Comparison of ENCODE assay signal across 18 cellular contexts in the genomic region with DNA sequence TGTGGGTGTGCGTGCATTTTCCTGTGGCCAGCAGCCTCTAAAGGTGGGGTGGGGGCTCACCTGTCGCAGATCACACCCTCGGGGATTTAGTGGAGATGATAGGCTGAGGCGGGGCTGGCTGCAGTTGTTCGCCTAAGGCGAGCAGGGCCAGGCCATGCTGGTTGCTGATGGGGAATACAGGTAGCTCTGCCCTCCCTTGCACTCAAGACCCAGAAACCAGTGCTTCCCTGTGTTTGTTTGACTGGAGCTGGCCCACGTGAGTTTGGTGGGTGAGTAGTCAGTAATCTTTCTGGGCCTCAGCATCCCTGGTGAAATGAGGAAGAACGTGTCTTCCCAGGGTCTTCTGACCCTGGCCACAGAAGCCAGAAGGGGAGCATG. TPM values are rescaled to one million over a fixed set of nuclear protein-coding genes. Genes with fewer than 3 reads are reported as not detected.
DNase-seq lines count a peak whose midpoint lies in the region; ATAC-seq and TF ChIP-seq lines count a peak whose summit lies in the region.
"Had no signal": no experiment of that assay in that cellular context is flagged by ENCODE, and none has a peak within 500 bp of the region (broad histone marks: within the 10 kb centered on the region; RNA-seq: fewer than 3 reads in every experiment).

No MANE protein-coding gene starts in this region.

- no peaks in the 10 kb centered on the region for H3K27me3 Mint-ChIP-seq in central memory CD8-positive, alpha-beta T cell
- peaks cover under 1% of the 10 kb centered on the region for H3K27me3 Mint-ChIP-seq in nephron progenitor cell (ENCODE audit: low read depth, poor library complexity)
- H3K27me3 Mint-ChIP-seq: CD4-positive, alpha-beta T cell had no signal

- ATAC-seq in Right ventricle myocardium superior (ENCODE audit: poor library complexity) (peak; percentile 7), left cardiac atrium (no peak), body of pancreas (no peak)
- no peak for ATAC-seq in central memory CD8-positive, alpha-beta T cell (replicated peaks; ENCODE audit: extremely low read depth, poor library complexity, severe bottlenecking)

- H3K9me3 ChIP-seq in PC-9 (ENCODE audit: insufficient read depth, low read depth) (no peaks in the 10 kb centered on the region), body of pancreas (no peaks in the 10 kb centered on the region)
- H3K9me3 ChIP-seq: BE2C, Caco-2 had no signal

- no peaks in the 10 kb centered on the region for H3K79me2 ChIP-seq in PC-9 (ENCODE audit: low read depth)

- no peak for TF ChIP-seq POLR2A in body of pancreas (IDR thresholded peaks at IDR 0.05)

- intact Hi-C loops in Right ventricle myocardium superior (cut with DNase I) (no loop called here), left cardiac atrium (cut with DNase I) (no loop called here), PC-9 (cut with micrococcal nuclease; ENCODE audit: unreplicated experiment) (no loop called here), body of pancreas (cut with DNase I) (no loop called here)

- H3K36me3 Mint-ChIP-seq in central memory CD8-positive, alpha-beta T cell (ENCODE audit: insufficient read depth) = peaks cover 40% of the 10 kb centered on the region
- peaks cover 38% of the 10 kb centered on the region for H3K36me3 Mint-ChIP-seq in nephron progenitor cell (ENCODE audit: low read depth)

- H3K9me2 ChIP-seq in PC-9 (ENCODE audit: insufficient read depth) = no peaks in the 10 kb centered on the region

- H3K4me3 ChIP-seq in PC-9 (no peak overlapping the region), body of pancreas (no peak overlapping the region)
- H3K4me3 ChIP-seq: GM23248 had no signal

- CTCF ChIA-PET in PC-9 (lab: Charles Lee) = no interaction called here

- DNase-seq in Right ventricle myocardium superior (no peak), left cardiac atrium (no peak), nephron progenitor cell (no peak), PC-9 (no peak), body of pancreas (no peak), GDM1 (lab: John Stamatoyannopoulos, UW) (no peak)
- DNase-seq in central memory CD8-positive, alpha-beta T cell (ENCODE audit: low spot score in 2 of 2) = no peak
- DNase-seq: BE2C; Caco-2; CD4-positive, alpha-beta T cell; GM23248; NCI-H1694 treated with DMSO at 0.1 percent for 48 hours; NCI-H2107; NCI-H2227 treated with DMSO at 0.1 percent for 48 hours; NCI-H510A treated with DMSO at 0.1 percent for 48 hours; NCI-H82; OCI-M1; SIG-M5 had no signal

- WGBS in body of pancreas, 2 donors = 91 to 93% methylated on average over 8 of the region's 8 CpGs

- H3K36me3 ChIP-seq in PC-9 (ENCODE audit: low read depth) (peaks cover 10% of the 10 kb centered on the region), body of pancreas (replicated peaks in 1 of 2; ENCODE audit: insufficient read depth in 1 of 2, low read depth in 2 of 2) (peaks cover 6 to 19% of the 10 kb centered on the region in 2 donors)

- H3K27ac ChIP-seq in PC-9 (no peak overlapping the region), body of pancreas (no peak overlapping the region)
- H3K27ac ChIP-seq: GM23248 had no signal

- peak overlapping the region; percentile 78 for H3K27ac Mint-ChIP-seq in central memory CD8-positive, alpha-beta T cell (ENCODE audit: low read depth)
- H3K27ac Mint-ChIP-seq in nephron progenitor cell = peak overlapping the region; percentile 51

- no peak overlapping the region for H3K4me3 Mint-ChIP-seq in central memory CD8-positive, alpha-beta T cell
- H3K4me3 Mint-ChIP-seq in nephron progenitor cell = no peak overlapping the region
- H3K4me3 Mint-ChIP-seq: CD4-positive, alpha-beta T cell had no signal

- H3K4me1 Mint-ChIP-seq in central memory CD8-positive, alpha-beta T cell = peaks cover 23% of the 10 kb centered on the region
- H3K4me1 Mint-ChIP-seq in nephron progenitor cell = no peaks in the 10 kb centered on the region

- peaks cover 23% of the 10 kb centered on the region; the same call in 1 of the 2 replicates for H4K20me1 ChIP-seq in PC-9 (ENCODE audit: insufficient read depth)

- POLR2A ChIA-PET in PC-9 (lab: Charles Lee; ENCODE audit: unreplicated experiment) = no interaction called here

- no peaks in the 10 kb centered on the region for H3K9me3 Mint-ChIP-seq in central memory CD8-positive, alpha-beta T cell
- H3K9me3 Mint-ChIP-seq in nephron progenitor cell = no peaks in the 10 kb centered on the region
- H3K9me3 Mint-ChIP-seq: CD4-positive, alpha-beta T cell had no signal

- H3K27me3 ChIP-seq in PC-9 (ENCODE audit: insufficient read depth, low read depth) = no peaks in the 10 kb centered on the region
- H3K27me3 ChIP-seq in body of pancreas = no peaks in the 10 kb centered on the region
- H3K27me3 ChIP-seq: BE2C had no signal

- TF ChIP-seq CTCF in nephron progenitor cell (IDR thresholded peaks at IDR 0.05) (no peak), PC-9 (conservative IDR thresholded peaks at IDR 0.05) (no peak), body of pancreas (IDR thresholded peaks at IDR 0.05) (no peak)

- H3F3A ChIP-seq in PC-9 (ENCODE audit: insufficient read depth, low read depth) = 0 out of 2 replicates have a peak, but pooled peaks cover 4% of the 10 kb centered on the region

- no peak overlapping the region for H3K4me2 ChIP-seq in PC-9

- H3K4me1 ChIP-seq in PC-9 (replicated peaks; ENCODE audit: insufficient read depth) (no peaks in the 10 kb centered on the region), body of pancreas (peaks cover 5% of the 10 kb centered on the region)
- H3K4me1 ChIP-seq: BE2C, Caco-2 had no signal

- H2AFZ ChIP-seq in PC-9 = no peak overlapping the region
- H2AFZ ChIP-seq: GM23248 had no signal

- no TSS peak for BruUV-seq in PC-9 (replicated peaks; lab: Mats Ljungman, UMichigan)

RNA-seq across cellular contexts. Expression of gene FAM168B, which starts 46.0 kb away (rescaled TPM):
- total RNA-seq in Right ventricle myocardium superior (83.6 TPM), left cardiac atrium (10 to 100 TPM; 78.7 to 94.7 TPM), PC-9 (2021) (66.6 and 79.6 TPM in 2 replicates), body of pancreas (10 to 100 TPM; 39.7 to 56.7 TPM)

RNA-seq across cellular contexts. Expression of gene PLEKHB2, which starts 57.9 kb away (rescaled TPM):
- total RNA-seq in Right ventricle myocardium superior = 31.0 TPM
- 10 to 100 TPM; 30.9 to 38.2 TPM for total RNA-seq in left cardiac atrium
- 43.7 and 46.2 TPM in 2 replicates for total RNA-seq in PC-9 (2021)
- 10 to 100 TPM; 22.4 to 35.0 TPM for total RNA-seq in body of pancreas
